In genomic region chr9:38436708-38437107, GRCh38 we compare ENCODE assay signal across 22 cellular contexts. TPM values are rescaled to one million over a fixed set of nuclear protein-coding genes. Genes with fewer than 3 reads are reported as not detected.
DNase-seq lines count a peak whose midpoint lies in the region; ATAC-seq and TF ChIP-seq lines count a peak whose summit lies in the region.
"Had no signal": no experiment of that assay in that cellular context is flagged by ENCODE, and none has a peak within 500 bp of the region (broad histone marks: within the 10 kb centered on the region; RNA-seq: fewer than 3 reads in every experiment).

No MANE protein-coding gene starts in this region.

- no peak for ATAC-seq in body of pancreas
- no peak for ATAC-seq in lower lobe of right lung
- no peak for ATAC-seq in Right ventricle myocardium inferior

- DNase-seq in DMS53 (lab: John Stamatoyannopoulos, UW) (peak; percentile 10), DMS53 treated with DMSO at 0.1 percent for 48 hours (lab: John Stamatoyannopoulos, UW; ENCODE audit: unreplicated experiment) (no peak), body of pancreas (no peak), lower lobe of right lung (no peak), Right ventricle myocardium inferior (ENCODE audit: missing footprints) (no peak), NCI-H1694 treated with DMSO at 0.1 percent for 48 hours (lab: John Stamatoyannopoulos, UW) (no peak), SKM-1 (lab: John Stamatoyannopoulos, UW; ENCODE audit: unreplicated experiment) (no peak)
- no peak for DNase-seq in activated naive CD4-positive, alpha-beta T cell (lab: John Stamatoyannopoulos, UW)
- DNase-seq: 8988T, AML-193, C1 segment of cervical spinal cord, DMS79 treated with DMSO at 0.1 percent for 48 hours, H7, KG1, NCI-H1105, NCI-H146, NCI-H446, NCI-H526, SHP77 treated with DMSO at 0.1 percent for 48 hours had no signal

- H3K27ac ChIP-seq in body of pancreas (peak overlapping the region; percentile 42 to 77 (median 68)), lower lobe of right lung (peak overlapping the region; percentile 22)
- H3K27ac ChIP-seq: SK-N-MC had no signal

- H3K27me3 ChIP-seq in body of pancreas = no peaks in the 10 kb centered on the region
- no peaks in the 10 kb centered on the region for H3K27me3 ChIP-seq in lower lobe of right lung (ENCODE audit: low read depth)

- TF ChIP-seq CTCF in body of pancreas (IDR thresholded peaks at IDR 0.05) = no peak
- no peak for TF ChIP-seq CTCF in lower lobe of right lung (IDR thresholded peaks at IDR 0.05)

- intact Hi-C loops in body of pancreas (cut with DNase I) = no loop called here
- intact Hi-C loops in lower lobe of right lung (cut with DNase I) = no loop called here
- intact Hi-C loops in Right ventricle myocardium inferior (cut with DNase I) = no loop called here

- no peaks in the 10 kb centered on the region for H3K36me3 ChIP-seq in body of pancreas (replicated peaks in 1 of 2; ENCODE audit: insufficient read depth in 1 of 2, low read depth in 2 of 2)
- no peaks in the 10 kb centered on the region for H3K36me3 ChIP-seq in lower lobe of right lung

- no peaks in the 10 kb centered on the region for H3K9me3 ChIP-seq in body of pancreas
- no peaks in the 10 kb centered on the region for H3K9me3 ChIP-seq in lower lobe of right lung

- TF ChIP-seq POLR2A in body of pancreas (IDR thresholded peaks at IDR 0.05) = no peak

- H3K4me1 ChIP-seq in body of pancreas (peaks cover 23% of the 10 kb centered on the region), lower lobe of right lung (peaks cover 5% of the 10 kb centered on the region)

- H3K4me3 ChIP-seq in body of pancreas = no peak overlapping the region
- no peak overlapping the region for H3K4me3 ChIP-seq in lower lobe of right lung
- H3K4me3 ChIP-seq: GM12878, SK-N-MC had no signal

- 91 to 100% methylated on average over 2 of the region's 2 CpGs for WGBS in body of pancreas, 2 donors

RNA-seq across cellular contexts. Expression of gene IGFBPL1, which starts 12.5 kb away (rescaled TPM):
- 1 to 10 TPM; 2.3 to 3.3 TPM for total RNA-seq in body of pancreas
- total RNA-seq in lower lobe of right lung = 0.35 TPM
- not detected for total RNA-seq in Right ventricle myocardium inferior
- total RNA-seq: GM12878, RPMI7951 had no signal

RNA-seq across cellular contexts. Expression of gene ALDH1B1, which starts 44.2 kb away (rescaled TPM):
- total RNA-seq in body of pancreas (10 to 100 TPM; 11.7 to 17.5 TPM), lower lobe of right lung (10.8 TPM), Right ventricle myocardium inferior (18.4 TPM)
